In genomic region chr11:12683857-12684256, GRCh38 we compare ENCODE assay signal across 1 cellular context.
TF ChIP-seq lines count a peak whose summit lies in the region.

No MANE protein-coding gene starts in this region.

TF ChIP-seq in HCT116, 20 proteins besides CTCF, POLR2A, EP300 and RAD21 (continued from another document):
- TF ChIP-seq CBX3 (IDR thresholded peaks at IDR 0.05; ENCODE audit: low read depth) (no peak), MAX (IDR thresholded peaks at IDR 0.05) (no peak), EZH2 (IDR thresholded peaks at IDR 0.05) (no peak), ZNF274 (IDR thresholded peaks at IDR 0.05; ENCODE audit: low read depth, low read length) (no peak), POLR2AphosphoS5 (IDR thresholded peaks at IDR 0.05; ENCODE audit: low read depth, low read length) (no peak), TCF7L2 (IDR thresholded peaks at IDR 0.05; ENCODE audit: borderline replicate concordance, extremely low read depth, insufficient read depth, insufficient read length) (no peak), EZH2phosphoT487 (IDR thresholded peaks at IDR 0.05; ENCODE audit: borderline replicate concordance) (no peak), ZBTB33 (IDR thresholded peaks at IDR 0.05; ENCODE audit: extremely low read depth, insufficient replicate concordance, low read length) (no peak), SIN3A (IDR thresholded peaks at IDR 0.05; ENCODE audit: low read depth) (no peak), JUND (IDR thresholded peaks at IDR 0.05) (no peak), SP1 (IDR thresholded peaks at IDR 0.05; ENCODE audit: low read depth) (no peak), SRF (IDR thresholded peaks at IDR 0.05; ENCODE audit: low read depth) (no peak), ZFX (IDR thresholded peaks at IDR 0.05) (no peak), FOSL1 (IDR thresholded peaks at IDR 0.05; ENCODE audit: low read depth) (no peak)
